8 cellular contexts compared by ENCODE assay signal in genomic region chr1:16236495-16237342, GRCh38. TPM values are rescaled to one million over a fixed set of nuclear protein-coding genes. Genes with fewer than 3 reads are reported as not detected.
A peak's percentile ranks its signal among the peaks of the same experiment; 100 is the strongest.
DNase-seq lines count a peak whose midpoint lies in the region; ATAC-seq and TF ChIP-seq lines count a peak whose summit lies in the region.

Gene CPLANE2 (minus strand): TSS chr1:16237183. CDS start chr1:16236742, 441 bp downstream.

- peak; percentile 90 for ATAC-seq in HG02798 (IDR thresholded peaks at IDR 0.05; ENCODE audit: poor library complexity, unreplicated experiment)

- DNase-seq in GM12865 (ENCODE audit: low read depth) (peak; percentile 96), NCI-H1436 (lab: John Stamatoyannopoulos, UW) (peak; percentile 94), T follicular helper cell (ENCODE audit: low read depth) (peak; percentile 93), amniotic epithelial cell (ENCODE audit: low read depth) (peak; percentile 85), left ventricle myocardium inferior (peak; percentile 95), prostate gland (ENCODE audit: low spot score) (peak; percentile 96)

- under 1% methylated on average over 56 of the region's 57 CpGs for WGBS in prostate gland
- WGBS in urinary bladder: 1% methylated on average over 57 of the region's 57 CpGs

- H3K9me3 ChIP-seq in left ventricle myocardium inferior (replicated peaks) (no peaks in the 10 kb centered on the region), prostate gland (no peaks in the 10 kb centered on the region)

- peaks cover 22% of the 10 kb centered on the region for H3K4me1 ChIP-seq in left ventricle myocardium inferior
- peaks cover 13% of the 10 kb centered on the region for H3K4me1 ChIP-seq in prostate gland (replicated peaks)
- no peaks in the 10 kb centered on the region for H3K4me1 ChIP-seq in urinary bladder (ENCODE audit: insufficient read depth)

- intact Hi-C loops in left ventricle myocardium inferior (cut with micrococcal nuclease) (no loop called here), prostate gland (cut with DNase I) (no loop called here)

- H3K27ac ChIP-seq in left ventricle myocardium inferior (replicated peaks) (peak within 1 kb of the TSS; percentile 91), prostate gland (peak within 1 kb of the TSS; percentile 83), urinary bladder (ENCODE audit: low read depth) (peak within 1 kb of the TSS; percentile 85)

- H3K36me3 ChIP-seq in left ventricle myocardium inferior: peaks cover 10% of the 10 kb centered on the region
- H3K36me3 ChIP-seq in prostate gland: no peaks in the 10 kb centered on the region
- H3K36me3 ChIP-seq in urinary bladder (ENCODE audit: insufficient read depth): no peaks in the 10 kb centered on the region

- no peak for TF ChIP-seq CTCF in GM12865 (IDR thresholded peaks at IDR 0.05; ENCODE audit: insufficient read depth, low read depth, low read length, missing control alignments)
- TF ChIP-seq CTCF in left ventricle myocardium inferior (IDR thresholded peaks at IDR 0.05; ENCODE audit: borderline replicate concordance): peak; percentile 12
- peak in 2 of 4 experiments; percentile 35 to 37 for TF ChIP-seq CTCF in prostate gland (IDR thresholded peaks at IDR 0.05)

- H3K4me3 ChIP-seq in GM12865 (ENCODE audit: low read depth, low read length) (peak within 1 kb of the TSS; percentile 91), left ventricle myocardium inferior (peak within 1 kb of the TSS; percentile 82), prostate gland (peak within 1 kb of the TSS; percentile 43 to 49), urinary bladder (ENCODE audit: low read depth, low read length) (peak within 1 kb of the TSS; percentile 52)

- TF ChIP-seq POLR2A in prostate gland (IDR thresholded peaks at IDR 0.05): peak; percentile 83

- no peaks in the 10 kb centered on the region for H3K27me3 ChIP-seq in left ventricle myocardium inferior (ENCODE audit: low read depth)
- no peaks in the 10 kb centered on the region for H3K27me3 ChIP-seq in prostate gland (replicated peaks; ENCODE audit: insufficient read depth)

RNA-seq across cellular contexts. Expression of gene CPLANE2, which starts in this region (rescaled TPM):
- 9.7 TPM for total RNA-seq in left ventricle myocardium inferior
- total RNA-seq in prostate gland: 10 to 100 TPM in 1 of 2 donors, 1 to 10 TPM in 1; 5.5 to 12.9 TPM
- total RNA-seq in urinary bladder: 3.2 TPM
- polyA plus RNA-seq in urinary bladder: 8.5 TPM

Comparison
In these comparisons a context has a peak if more than half of its experiments do, and no peak if none do; other contexts are left out.
1. Peak in every context shown above with its lines: DNase-seq, ATAC-seq, H3K4me3 ChIP-seq and H3K27ac ChIP-seq.